ENCODE assay signal across 21 cellular contexts in genomic region chr9:86529496-86530275, GRCh38.
DNase-seq lines count a peak whose midpoint lies in the region; ATAC-seq and TF ChIP-seq lines count a peak whose summit lies in the region.
"Had no signal": no experiment of that assay in that cellular context is flagged by ENCODE, and none has a peak within 500 bp of the region (broad histone marks: within the 10 kb centered on the region; RNA-seq: fewer than 3 reads in every experiment).

No MANE protein-coding gene starts in this region.

- H3K79me2 ChIP-seq in trophoblast cell (ENCODE audit: control insufficient read depth, insufficient read depth, low read length, poor library complexity), result peaks cover 3% of the 10 kb centered on the region

- H3K36me3 ChIP-seq in HEK293 (ENCODE audit: control insufficient read depth in 2 of 2, insufficient read depth in 1 of 2, low read length in 2 of 2), result no peaks in the 10 kb centered on the region
- H3K36me3 ChIP-seq in RWPE2 (ENCODE audit: low read depth), result no peaks in the 10 kb centered on the region
- H3K36me3 ChIP-seq in trophoblast cell (ENCODE audit: control insufficient read depth in 1 of 2, insufficient read depth in 2 of 2, low read length in 2 of 2), result no peaks in the 10 kb centered on the region
- no peaks in the 10 kb centered on the region for H3K36me3 ChIP-seq in H7 (replicated peaks; ENCODE audit: control insufficient read depth, insufficient read depth, low read length)
- H3K36me3 ChIP-seq: SJSA1 had no signal

- H2BK5ac ChIP-seq in trophoblast cell (ENCODE audit: low read depth, low read length, poor library complexity), result no peak overlapping the region

- no peak overlapping the region for H2BK120ac ChIP-seq in trophoblast cell (ENCODE audit: insufficient read depth, low read length, poor library complexity)

- H3K9me3 ChIP-seq in HEK293 (ENCODE audit: control insufficient read depth, insufficient read depth, low read depth, low read length), result no peaks in the 10 kb centered on the region
- H3K9me3 ChIP-seq in RWPE2 (ENCODE audit: severe bottlenecking), result no peaks in the 10 kb centered on the region
- no peaks in the 10 kb centered on the region for H3K9me3 ChIP-seq in trophoblast cell (ENCODE audit: insufficient read depth, low read depth, low read length)
- H3K9me3 ChIP-seq: SJSA1 had no signal

- H3K14ac ChIP-seq in trophoblast cell (ENCODE audit: low read length), result no peak overlapping the region

- H3K27ac ChIP-seq in HEK293 (ENCODE audit: extremely low read depth, low read depth, low read length), result no peak overlapping the region
- H3K27ac ChIP-seq in RWPE2 (ENCODE audit: poor library complexity, severe bottlenecking), result peak overlapping the region; percentile 1
- H3K27ac ChIP-seq in trophoblast cell (ENCODE audit: low read depth, low read length), result peak overlapping the region; percentile 90
- H3K27ac ChIP-seq: SJSA1 had no signal

- peaks cover 23% of the 10 kb centered on the region for H3K79me1 ChIP-seq in trophoblast cell (ENCODE audit: low read length)

- no peak overlapping the region for H3K9ac ChIP-seq in trophoblast cell (ENCODE audit: low read length)

- POLR2A ChIA-PET in HEK293 (lab: Yijun Ruan, JAX), result no interaction called here

- H3K4ac ChIP-seq in trophoblast cell (ENCODE audit: low read depth, low read length), result no peak overlapping the region

- WGBS in trophoblast cell (ENCODE audit: extremely low coverage, insufficient coverage, insufficient read length), result no CpG with 5 or more reads among the region's 4 CpGs

- DNase-seq in RWPE2 (ENCODE audit: low spot score) (no peak), trophoblast cell (peak; percentile 69 to 90), H7 (no peak), RPMI8226 (no peak), inferior parietal cortex (ENCODE audit: extremely low spot score) (no peak)
- DNase-seq: CD4-positive, alpha-beta T cell; COR-L47; DMS79; HCEC 1CT; Kasumi-1; MM.1S; NCI-H1048; NCI-H1436 treated with DMSO at 0.1 percent for 48 hours; NCI-H1930 had no signal

- no peak overlapping the region for H3K23ac ChIP-seq in trophoblast cell (ENCODE audit: low read length)

- no peak overlapping the region for H4K91ac ChIP-seq in trophoblast cell (ENCODE audit: low read depth, low read length)

- H2AFZ ChIP-seq in trophoblast cell (ENCODE audit: insufficient read depth, low read length, poor library complexity), result no peak overlapping the region

- H4K12ac ChIP-seq in trophoblast cell (ENCODE audit: low read depth, low read length), result no peak overlapping the region

- ATAC-seq in RWPE2 (ENCODE audit: low read depth), result peak; percentile 97
- peak; percentile 95 for ATAC-seq in esophagus mucosa
- ATAC-seq in GM18502 (IDR thresholded peaks at IDR 0.05; ENCODE audit: poor library complexity, unreplicated experiment), result no peak
- ATAC-seq: GM12878, Panc1, Right ventricle myocardium inferior had no signal

- no peak overlapping the region for H2BK12ac ChIP-seq in trophoblast cell (ENCODE audit: low read length)

- H4K8ac ChIP-seq in trophoblast cell (ENCODE audit: low read depth, low read length), result no peak overlapping the region

- no peak for TF ChIP-seq CTCF in HEK293 (tag by site-specific recombination; IDR thresholded peaks at IDR 0.05)
- no peak for TF ChIP-seq CTCF in RWPE2 (IDR thresholded peaks at IDR 0.05; ENCODE audit: poor library complexity, severe bottlenecking)

- peak overlapping the region; percentile 32 for H3K4me2 ChIP-seq in trophoblast cell (ENCODE audit: low read length)

- no peak overlapping the region for H3K4me3 ChIP-seq in HEK293 (ENCODE audit: low read depth, low read length)
- H3K4me3 ChIP-seq in RWPE2 (ENCODE audit: severe bottlenecking), result no peak overlapping the region
- no peak overlapping the region for H3K4me3 ChIP-seq in trophoblast cell (ENCODE audit: low read depth, low read length)
- H3K4me3 ChIP-seq in H7 (ENCODE audit: insufficient read depth, low read depth, low read length), result no peak overlapping the region
- H3K4me3 ChIP-seq: GM12878, SJSA1 had no signal

- H3K4me1 ChIP-seq in HEK293 (ENCODE audit: control insufficient read depth, insufficient read depth, low read length) (no peaks in the 10 kb centered on the region), RWPE2 (ENCODE audit: insufficient read depth, poor library complexity, severe bottlenecking) (peaks cover 7% of the 10 kb centered on the region), trophoblast cell (ENCODE audit: control insufficient read depth in 1 of 2, insufficient read depth in 2 of 2, low read length in 2 of 2) (peaks cover 16 to 19% of the 10 kb centered on the region in 2 experiments)
- H3K4me1 ChIP-seq: SJSA1 had no signal

- CTCF ChIA-PET in HEK293 (lab: Yijun Ruan, JAX), result interaction anchor here (0.7 kb wide), 1 partner anchor 458 kb away, joined by 3 read pairs; no protein-coding TSS in a partner anchor

- H3K27me3 ChIP-seq in RWPE2 (ENCODE audit: insufficient read depth, poor library complexity, severe bottlenecking) (no peaks in the 10 kb centered on the region), trophoblast cell (ENCODE audit: insufficient read depth, low read length) (no peaks in the 10 kb centered on the region), H7 (ENCODE audit: control insufficient read depth, insufficient read depth, low read length) (no peaks in the 10 kb centered on the region)
- H3K27me3 ChIP-seq: SJSA1 had no signal

- H2AK5ac ChIP-seq in trophoblast cell (ENCODE audit: low read length), result no peak overlapping the region

- H3K18ac ChIP-seq in trophoblast cell (ENCODE audit: low read length), result no peak overlapping the region

TF ChIP-seq in HEK293, 187 proteins besides CTCF, POLR2A, EP300 and RAD21:
- TF ChIP-seq FEZF1 (tag by site-specific recombination; IDR thresholded peaks at IDR 0.05), result peak; percentile 42
- TF ChIP-seq SP7 (tag by site-specific recombination; IDR thresholded peaks at IDR 0.05), result peak; percentile 76
- TF ChIP-seq, protein P1, sequence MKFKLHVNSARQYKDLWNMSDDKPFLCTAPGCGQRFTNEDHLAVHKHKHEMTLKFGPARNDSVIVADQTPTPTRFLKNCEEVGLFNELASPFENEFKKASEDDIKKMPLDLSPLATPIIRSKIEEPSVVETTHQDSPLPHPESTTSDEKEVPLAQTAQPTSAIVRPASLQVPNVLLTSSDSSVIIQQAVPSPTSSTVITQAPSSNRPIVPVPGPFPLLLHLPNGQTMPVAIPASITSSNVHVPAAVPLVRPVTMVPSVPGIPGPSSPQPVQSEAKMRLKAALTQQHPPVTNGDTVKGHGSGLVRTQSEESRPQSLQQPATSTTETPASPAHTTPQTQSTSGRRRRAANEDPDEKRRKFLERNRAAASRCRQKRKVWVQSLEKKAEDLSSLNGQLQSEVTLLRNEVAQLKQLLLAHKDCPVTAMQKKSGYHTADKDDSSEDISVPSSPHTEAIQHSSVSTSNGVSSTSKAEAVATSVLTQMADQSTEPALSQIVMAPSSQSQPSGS (tag by site-specific recombination; IDR thresholded peaks at IDR 0.05; ENCODE audit: low read depth), result no peak
TF ChIP-seq in HEK293: peak in this region for 2.

Comparison
In these comparisons a context has a peak if more than half of its experiments do, and no peak if none do; other contexts are left out.
1. DNase-seq: peak in trophoblast cell (2 of 2); none in RWPE2 (single experiment), H7 (single experiment), RPMI8226 (single experiment) and inferior parietal cortex (single experiment).